ENCODE assay signal across 1 cellular context in genomic region chr16:8989099-8989878, GRCh38.
TF ChIP-seq lines count a peak whose summit lies in the region.

No MANE protein-coding gene starts in this region.

TF ChIP-seq in HepG2, 621 proteins besides CTCF, POLR2A, EP300 and RAD21 (continued from another document):
- TF ChIP-seq SNAPC4 (CRISPR knock-in tag; IDR thresholded peaks at IDR 0.05) (no peak), ZNF296 (CRISPR knock-in tag; conservative IDR thresholded peaks at IDR 0.05) (no peak), MIER2 (CRISPR knock-in tag; IDR thresholded peaks at IDR 0.05) (peak; percentile 48; the same call in 1 of the 2 replicates), HINFP (CRISPR knock-in tag; IDR thresholded peaks at IDR 0.05; ENCODE audit: low read depth) (0 out of 2 replicates have a peak, but pooled peaks have one; percentile 52), ZNF510 (CRISPR knock-in tag; IDR thresholded peaks at IDR 0.05; ENCODE audit: low read depth) (0 out of 2 replicates have a peak, but pooled peaks have one; percentile 32), ZNF704 (CRISPR knock-in tag; IDR thresholded peaks at IDR 0.05; ENCODE audit: borderline replicate concordance) (no peak), SRY (CRISPR knock-in tag; IDR thresholded peaks at IDR 0.05) (0 out of 2 replicates have a peak, but pooled peaks have one; percentile 2), TCF7 (IDR thresholded peaks at IDR 0.05; ENCODE audit: low read depth) (peak; percentile 76), SMAD1 (CRISPR knock-in tag; IDR thresholded peaks at IDR 0.05; ENCODE audit: borderline replicate concordance, low read depth) (peak; percentile 41; the same call in 1 of the 2 replicates), ZSCAN5A (CRISPR knock-in tag; IDR thresholded peaks at IDR 0.05; ENCODE audit: borderline replicate concordance) (no peak), IRF2 (CRISPR knock-in tag; IDR thresholded peaks at IDR 0.05) (peak; percentile 32; the same call in 1 of the 2 replicates), PITX1 (CRISPR knock-in tag; IDR thresholded peaks at IDR 0.05) (peak; percentile 61; the same call in 1 of the 2 replicates), HDAC1 (CRISPR knock-in tag; IDR thresholded peaks at IDR 0.05) (peak; percentile 53; the same call in 1 of the 2 replicates), ZNF512 (CRISPR knock-in tag; IDR thresholded peaks at IDR 0.05) (no peak)
TF ChIP-seq in HepG2: peak in this region for 182.
